ENCODE assay signal across 20 cellular contexts in the genomic region with DNA sequence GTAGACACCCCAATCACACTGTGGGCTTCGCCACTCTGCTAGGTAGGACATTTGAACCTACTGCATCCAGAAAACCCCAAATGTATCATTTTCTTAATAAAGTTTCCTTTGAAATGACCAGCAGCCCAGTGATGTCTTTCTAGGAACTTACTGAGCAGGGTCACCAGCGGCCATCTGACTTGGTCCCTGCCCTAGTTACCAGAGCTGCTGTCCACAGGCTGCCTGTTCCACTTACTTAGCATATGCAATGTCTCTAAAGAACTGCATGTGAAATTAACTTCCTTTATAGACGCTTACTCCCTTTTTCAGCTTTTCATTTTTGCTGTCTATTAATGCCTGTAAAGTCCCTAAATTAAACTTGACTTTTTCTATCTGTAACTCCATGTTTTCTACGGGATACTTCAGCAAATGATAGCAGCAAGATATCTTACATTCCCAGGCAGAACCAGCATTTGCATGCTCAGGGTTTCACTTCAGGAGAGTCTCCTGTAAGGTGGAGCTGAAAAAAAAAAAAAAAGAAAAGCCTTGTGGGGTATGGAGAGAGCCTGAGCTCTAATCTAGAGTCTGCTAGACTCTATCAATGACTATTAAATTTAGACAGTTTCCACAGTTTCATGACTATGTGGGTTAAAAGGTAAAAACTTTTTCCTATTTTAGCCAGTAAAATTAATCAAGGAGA.
DNase-seq lines count a peak whose midpoint lies in the region; ATAC-seq and TF ChIP-seq lines count a peak whose summit lies in the region.
"Had no signal": no experiment of that assay in that cellular context is flagged by ENCODE, and none has a peak within 500 bp of the region (broad histone marks: within the 10 kb centered on the region; RNA-seq: fewer than 3 reads in every experiment).

No MANE protein-coding gene starts in this region.

- H3K36me3 Mint-ChIP-seq in GM23338 (ENCODE audit: low read depth): peaks cover 27% of the 10 kb centered on the region
- H3K36me3 Mint-ChIP-seq in endodermal cell (ENCODE audit: low read depth): no peaks in the 10 kb centered on the region
- H3K36me3 Mint-ChIP-seq: CD4-positive, CD25-positive, alpha-beta regulatory T cell; CD8-positive, alpha-beta T cell had no signal

- no peaks in the 10 kb centered on the region for H3K9me2 ChIP-seq in GM23338 (ENCODE audit: insufficient read depth)

- H4K20me1 ChIP-seq in GM23338 (replicated peaks; ENCODE audit: insufficient read depth): no peaks in the 10 kb centered on the region
- H4K20me1 ChIP-seq: BLaER1 had no signal

- ATAC-seq in GM23338: peak; percentile 74
- ATAC-seq: CD8-positive, alpha-beta T cell; GM12878 had no signal

- H3K27ac Mint-ChIP-seq in GM23338 (no peak overlapping the region), endodermal cell (no peak overlapping the region)
- H3K27ac Mint-ChIP-seq: B cell; CD4-positive, CD25-positive, alpha-beta regulatory T cell; CD8-positive, alpha-beta T cell; HFFc6 had no signal

- H3K27me3 ChIP-seq in GM23338 (ENCODE audit: insufficient read depth): no peaks in the 10 kb centered on the region
- H3K27me3 ChIP-seq in endodermal cell (ENCODE audit: control insufficient read depth, insufficient read depth, low read length, poor library complexity, severe bottlenecking): no peaks in the 10 kb centered on the region
- H3K27me3 ChIP-seq: BLaER1 had no signal

- H3K36me3 ChIP-seq in GM23338 (ENCODE audit: insufficient read depth) (no peaks in the 10 kb centered on the region), endodermal cell (ENCODE audit: control insufficient read depth, insufficient read depth, low read length) (no peaks in the 10 kb centered on the region)
- H3K36me3 ChIP-seq: BLaER1, HAP-1 had no signal

- 80 to 82% methylated on average over 3 to 4 of the region's 4 CpGs for WGBS in endodermal cell (ENCODE audit: insufficient coverage in 1 of 2, insufficient read length in 1 of 2), 2 experiments

- H2AFZ ChIP-seq in GM23338: no peak overlapping the region
- H2AFZ ChIP-seq: GM23248 had no signal

- H3K27me3 Mint-ChIP-seq in GM23338 (ENCODE audit: insufficient read depth, low read depth, poor library complexity) (no peaks in the 10 kb centered on the region), endodermal cell (ENCODE audit: insufficient read depth) (no peaks in the 10 kb centered on the region)
- H3K27me3 Mint-ChIP-seq: B cell; CD4-positive, CD25-positive, alpha-beta regulatory T cell had no signal

- H3K4me3 ChIP-seq in GM23338 (no peak overlapping the region), endodermal cell (ENCODE audit: low read length) (no peak overlapping the region)
- H3K4me3 ChIP-seq: BLaER1, GM12878, GM23248, HAP-1 had no signal

- no peaks in the 10 kb centered on the region for H3K9me3 ChIP-seq in endodermal cell (ENCODE audit: control insufficient read depth, low read length)
- H3K9me3 ChIP-seq: BLaER1, HAP-1 had no signal

- H3K4me1 Mint-ChIP-seq in GM23338: peaks cover 67% of the 10 kb centered on the region
- peaks cover 12% of the 10 kb centered on the region for H3K4me1 Mint-ChIP-seq in endodermal cell
- H3K4me1 Mint-ChIP-seq: B cell; CD4-positive, CD25-positive, alpha-beta regulatory T cell had no signal

- no peak overlapping the region; the same call in 1 of the 2 replicates for H3K27ac ChIP-seq in GM23338 (ENCODE audit: low read depth)
- no peak overlapping the region for H3K27ac ChIP-seq in endodermal cell (ENCODE audit: low read depth, low read length)
- H3K27ac ChIP-seq: 22Rv1, BLaER1, C4-2B, GM23248 had no signal

- no peak overlapping the region for H3K9ac ChIP-seq in endodermal cell (ENCODE audit: extremely low read depth, low read length, poor library complexity, severe bottlenecking)
- H3K9ac ChIP-seq: BLaER1, GM23248 had no signal

- peaks cover 73% of the 10 kb centered on the region for H3K79me2 ChIP-seq in GM23338 (replicated peaks; ENCODE audit: insufficient read depth)

- H3K9me3 Mint-ChIP-seq in GM23338 (no peaks in the 10 kb centered on the region), endodermal cell (no peaks in the 10 kb centered on the region)
- H3K9me3 Mint-ChIP-seq: CD8-positive, alpha-beta T cell had no signal

- H3K4me1 ChIP-seq in GM23338 (ENCODE audit: insufficient read depth): peaks cover 43% of the 10 kb centered on the region
- H3K4me1 ChIP-seq in endodermal cell (ENCODE audit: control insufficient read depth, insufficient read depth, low read length): peaks cover 3% of the 10 kb centered on the region
- H3K4me1 ChIP-seq: BLaER1, HAP-1 had no signal

- DNase-seq in GM23338 (ENCODE audit: low spot score): peak; percentile 45
- peak; percentile 65 to 82 for DNase-seq in NCI-H526 (lab: John Stamatoyannopoulos, UW)
- peak; percentile 49 for DNase-seq in endodermal cell
- no peak for DNase-seq in stimulated activated CD4-positive, alpha-beta T cell treated with anti-CD3 and anti-CD28 coated beads, Interleukin-4, amount 100 ng/mL, for 24 hours
- DNase-seq in dermis blood vessel endothelial cell: no peak
- no peak for DNase-seq in anterior cingulate cortex (lab: John Stamatoyannopoulos, UW)
- DNase-seq: CD4-positive, CD25-positive, alpha-beta regulatory T cell; CD8-positive, alpha-beta T cell; DMS 273 treated with DMSO at 0.1 percent for 48 hours; DMS79; EL; GDM1; GM23248; HFFc6 had no signal

- H3K4me3 Mint-ChIP-seq in GM23338: no peak overlapping the region
- H3K4me3 Mint-ChIP-seq in endodermal cell: no peak overlapping the region
- H3K4me3 Mint-ChIP-seq: B cell; CD4-positive, CD25-positive, alpha-beta regulatory T cell; CD8-positive, alpha-beta T cell; HFFc6 had no signal

- no peaks in the 10 kb centered on the region for H3F3A ChIP-seq in GM23338 (replicated peaks; ENCODE audit: low read depth)

- H3K4me2 ChIP-seq in GM23338: peak overlapping the region; percentile 30; the same call in 1 of the 2 replicates
- H3K4me2 ChIP-seq: BLaER1 had no signal

- no peak for TF ChIP-seq CTCF in GM23338 (conservative IDR thresholded peaks at IDR 0.05; ENCODE audit: low read depth in 2 of 2)
- TF ChIP-seq CTCF in endodermal cell (conservative IDR thresholded peaks at IDR 0.05): no peak

TF ChIP-seq in GM23338, 12 proteins besides CTCF, POLR2A, EP300 and RAD21 (continues in another document):
- TF ChIP-seq CREB1 (CRISPR knock-in tag; IDR thresholded peaks at IDR 0.05; ENCODE audit: low read depth) (no peak), STAT1 (IDR thresholded peaks at IDR 0.05; ENCODE audit: unreplicated experiment) (no peak), JUNB (IDR thresholded peaks at IDR 0.05; ENCODE audit: unreplicated experiment) (no peak), NANOG (IDR thresholded peaks at IDR 0.05; ENCODE audit: borderline replicate concordance) (no peak), ZNF331 (CRISPR knock-in tag; IDR thresholded peaks at IDR 0.05; ENCODE audit: low read depth) (no peak), EZH2phosphoT487 (IDR thresholded peaks at IDR 0.05; ENCODE audit: unreplicated experiment) (no peak)
- TF ChIP-seq, protein P1, sequence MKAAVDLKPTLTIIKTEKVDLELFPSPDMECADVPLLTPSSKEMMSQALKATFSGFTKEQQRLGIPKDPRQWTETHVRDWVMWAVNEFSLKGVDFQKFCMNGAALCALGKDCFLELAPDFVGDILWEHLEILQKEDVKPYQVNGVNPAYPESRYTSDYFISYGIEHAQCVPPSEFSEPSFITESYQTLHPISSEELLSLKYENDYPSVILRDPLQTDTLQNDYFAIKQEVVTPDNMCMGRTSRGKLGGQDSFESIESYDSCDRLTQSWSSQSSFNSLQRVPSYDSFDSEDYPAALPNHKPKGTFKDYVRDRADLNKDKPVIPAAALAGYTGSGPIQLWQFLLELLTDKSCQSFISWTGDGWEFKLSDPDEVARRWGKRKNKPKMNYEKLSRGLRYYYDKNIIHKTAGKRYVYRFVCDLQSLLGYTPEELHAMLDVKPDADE (IDR thresholded peaks at IDR 0.05): no peak

Comparison
In these comparisons a context has a peak if more than half of its experiments do, and no peak if none do; other contexts are left out.
1. DNase-seq: peak in GM23338 (single experiment), NCI-H526 (2 of 2) and endodermal cell (single experiment); none in stimulated activated CD4-positive, alpha-beta T cell treated with anti-CD3 and anti-CD28 coated beads, Interleukin-4, amount 100 ng/mL, for 24 hours (single experiment), dermis blood vessel endothelial cell (single experiment) and anterior cingulate cortex (0 of 58).